In genomic region chr9:133163559-133164208, GRCh38 we compare ENCODE assay signal across 8 cellular contexts. TPM values are rescaled to one million over a fixed set of nuclear protein-coding genes. Genes with fewer than 3 reads are reported as not detected.
DNase-seq lines count a peak whose midpoint lies in the region; ATAC-seq and TF ChIP-seq lines count a peak whose summit lies in the region.

TSS of gene GBGT1 (minus strand) at chr9:133163914. CDS start at chr9:133162412, 1,502 bp downstream.

- H3K36me3 ChIP-seq in GM23248 (ENCODE audit: low read depth) (no peaks in the 10 kb centered on the region), left lung (peaks cover 0 to 13% of the 10 kb centered on the region in 2 donors)

- H3K27me3 ChIP-seq in GM23248 (replicated peaks; ENCODE audit: insufficient read depth) (no peaks in the 10 kb centered on the region), left lung (peaks cover 0 to 20% of the 10 kb centered on the region in 2 donors)

- H3K9me2 ChIP-seq in GM23248 (ENCODE audit: insufficient read depth) = no peaks in the 10 kb centered on the region

- H3K79me2 ChIP-seq in GM23248 (ENCODE audit: insufficient read depth) = no peaks in the 10 kb centered on the region

- H3K4me1 ChIP-seq in GM23248 (ENCODE audit: insufficient read depth) (no peaks in the 10 kb centered on the region), left lung (peaks cover 17 to 40% of the 10 kb centered on the region in 2 donors)

- H3K9ac ChIP-seq in GM23248 = peak within 1 kb of the TSS; percentile 80

- WGBS in GM23248 (ENCODE audit: low coverage in 1 of 2, low lambda C conversion rate in 2 of 2, missing lambda C conversion rate in 2 of 2), 2 experiments = 2 to 3% methylated on average over 37 to 44 of the region's 57 CpGs

- H3K9me3 ChIP-seq in GM23248 (ENCODE audit: low read depth) (no peaks in the 10 kb centered on the region), left lung (no peaks in the 10 kb centered on the region)

- peaks cover 23% of the 10 kb centered on the region for H3K4me1 Mint-ChIP-seq in stimulated activated naive CD8-positive, alpha-beta T cell treated with anti-CD3 and anti-CD28 coated beads, Interleukin-15, amount 100 ng/mL, for 72 hours

- DNase-seq in COLO668 (lab: John Stamatoyannopoulos, UW; ENCODE audit: unreplicated experiment) = peak; percentile 5
- DNase-seq in GM23248 = peak; percentile 53
- DNase-seq in SKM-1 treated with dmso at 0.1 percent for 144 hours (lab: John Stamatoyannopoulos, UW; ENCODE audit: unreplicated experiment) = peak; percentile 90
- peak; percentile 81 for DNase-seq in coronary artery (ENCODE audit: low spot score)
- peak; percentile 83 to 96 for DNase-seq in left lung
- peak in 1 of 2 donors; percentile 15 for DNase-seq in stimulated activated naive CD8-positive, alpha-beta T cell treated with anti-CD3 and anti-CD28 coated beads, Interleukin-15, amount 100 ng/mL, for 72 hours
- DNase-seq in putamen (ENCODE audit: low spot score) = no peak

- H3F3A ChIP-seq in GM23248 (ENCODE audit: insufficient read depth) = no peaks in the 10 kb centered on the region

- peak within 1 kb of the TSS; percentile 97 for H2AFZ ChIP-seq in GM23248

- H3K4me3 ChIP-seq in GM23248 (peak within 1 kb of the TSS; percentile 84), coronary artery (peak within 1 kb of the TSS; percentile 76), left lung (peak within 1 kb of the TSS; percentile 79 to 82)

- TF ChIP-seq CTCF in coronary artery (IDR thresholded peaks at IDR 0.05) = no peak
- no peak for TF ChIP-seq CTCF in left lung (IDR thresholded peaks at IDR 0.05)

- H3K4me2 ChIP-seq in GM23248 (ENCODE audit: unreplicated experiment) = peak within 1 kb of the TSS; percentile 86

- intact Hi-C loops in left lung (cut with DNase I) = no loop called here

- ATAC-seq in left lung (peak; percentile 75), GM19324 (IDR thresholded peaks at IDR 0.05; ENCODE audit: low FRiP score, unreplicated experiment) (no peak)
- ATAC-seq in stimulated activated naive CD8-positive, alpha-beta T cell treated with anti-CD3 and anti-CD28 coated beads, Interleukin-15, amount 100 ng/mL, for 72 hours = peak; percentile 71

- no peaks in the 10 kb centered on the region for H4K20me1 ChIP-seq in GM23248 (ENCODE audit: insufficient read depth)

- no peaks in the 10 kb centered on the region for H3K9me3 Mint-ChIP-seq in stimulated activated naive CD8-positive, alpha-beta T cell treated with anti-CD3 and anti-CD28 coated beads, Interleukin-15, amount 100 ng/mL, for 72 hours

- in situ Hi-C loops in GM23248 (cut with MboI) = no loop called here

- H3K27me3 Mint-ChIP-seq in stimulated activated naive CD8-positive, alpha-beta T cell treated with anti-CD3 and anti-CD28 coated beads, Interleukin-15, amount 100 ng/mL, for 72 hours = peaks cover 18% of the 10 kb centered on the region

- H3K4me3 Mint-ChIP-seq in stimulated activated naive CD8-positive, alpha-beta T cell treated with anti-CD3 and anti-CD28 coated beads, Interleukin-15, amount 100 ng/mL, for 72 hours = peak within 1 kb of the TSS; percentile 85 to 88

- H3K27ac Mint-ChIP-seq in stimulated activated naive CD8-positive, alpha-beta T cell treated with anti-CD3 and anti-CD28 coated beads, Interleukin-15, amount 100 ng/mL, for 72 hours = peak within 1 kb of the TSS in 1 of 2 donors; percentile 52

- H3K27ac ChIP-seq in GM23248 (no peak within 1 kb of the TSS), coronary artery (peak within 1 kb of the TSS; percentile 19 to 72), left lung (peak within 1 kb of the TSS; percentile 30 to 84)

RNA-seq across cellular contexts. Expression of gene GBGT1, which starts in this region (rescaled TPM):
- 2.7 and 3.1 TPM in 2 replicates for total RNA-seq in GM23248 (2014; rRNA removed; shearing (Covaris generic))
- polyA plus RNA-seq in GM23248 (2016; fragmentation: Nextera tagmentation; extraction: Ambion mirVana) = 0.95 and 1.3 TPM in 2 replicates
- total RNA-seq in left lung = 10 to 100 TPM; 22.2 to 45.1 TPM
